Comparison of ENCODE assay signal across 17 cellular contexts in genomic region chr4:7083597-7084563, GRCh38. TPM values are rescaled to one million over a fixed set of nuclear protein-coding genes. Genes with fewer than 3 reads are reported as not detected.
DNase-seq lines count a peak whose midpoint lies in the region; ATAC-seq and TF ChIP-seq lines count a peak whose summit lies in the region.
"Had no signal": no experiment of that assay in that cellular context is flagged by ENCODE, and none has a peak within 500 bp of the region (broad histone marks: within the 10 kb centered on the region; RNA-seq: fewer than 3 reads in every experiment).

No MANE protein-coding gene starts in this region.

- ATAC-seq in GM23338: no peak
- ATAC-seq in PC-3: no peak
- ATAC-seq in GM21619 (IDR thresholded peaks at IDR 0.05; ENCODE audit: unreplicated experiment): no peak
- no peak for ATAC-seq in GM21367 (IDR thresholded peaks at IDR 0.05; ENCODE audit: unreplicated experiment)
- ATAC-seq: activated CD8-positive, alpha-beta T cell treated with anti-CD3 and anti-CD28 coated beads, Interleukin-2, amount 10 ng/mL, durations not matched to agents 7 days and 5 days; stimulated activated naive CD8-positive, alpha-beta T cell treated with anti-CD3 and anti-CD28 coated beads, Interleukin-15, Interleukin-2, amounts not matched to agents 100 U/mL and 50 U/mL, for 24 hours had no signal

- no peaks in the 10 kb centered on the region for H3K79me2 ChIP-seq in GM23338 (replicated peaks; ENCODE audit: insufficient read depth)
- no peaks in the 10 kb centered on the region for H3K79me2 ChIP-seq in PC-3 (ENCODE audit: low read length)
- H3K79me2 ChIP-seq in trophoblast cell (ENCODE audit: control insufficient read depth, insufficient read depth, low read length, poor library complexity): no peaks in the 10 kb centered on the region
- H3K79me2 ChIP-seq: parathyroid adenoma had no signal

- intact Hi-C loops in PC-3 (cut with micrococcal nuclease): loop anchor here (5.0 kb wide), 1 partner anchor 362 kb away; no protein-coding TSS in a partner anchor

- CTCF ChIA-PET in PC-3 (lab: Charles Lee): no interaction called here

- no peak overlapping the region for H4K8ac ChIP-seq in trophoblast cell (ENCODE audit: low read depth, low read length)

- H3K27me3 ChIP-seq in GM23338 (ENCODE audit: insufficient read depth): peaks cover 61% of the 10 kb centered on the region
- H3K27me3 ChIP-seq in PC-3 (ENCODE audit: low read length): no peaks in the 10 kb centered on the region
- peaks cover 2% of the 10 kb centered on the region for H3K27me3 ChIP-seq in endocrine pancreas (ENCODE audit: control insufficient read depth, insufficient read depth, low read length)
- peaks cover 3% of the 10 kb centered on the region for H3K27me3 ChIP-seq in trophoblast cell (ENCODE audit: insufficient read depth, low read length)
- H3K27me3 ChIP-seq: BLaER1, colonic mucosa had no signal

- H3K27me3 Mint-ChIP-seq in GM23338 (ENCODE audit: insufficient read depth, low read depth, poor library complexity): peaks cover 39% of the 10 kb centered on the region

- H3K36me3 Mint-ChIP-seq in GM23338 (ENCODE audit: low read depth): no peaks in the 10 kb centered on the region; the same call in 2 of the 3 replicates

- no peak overlapping the region for H2AK5ac ChIP-seq in trophoblast cell (ENCODE audit: low read length)

- no peak overlapping the region for H2BK5ac ChIP-seq in trophoblast cell (ENCODE audit: low read depth, low read length, poor library complexity)

- POLR2A ChIA-PET in PC-3 (lab: Charles Lee; ENCODE audit: unreplicated experiment): no interaction called here

- no peak overlapping the region for H3K4me3 Mint-ChIP-seq in GM23338
- H3K4me3 Mint-ChIP-seq: activated CD8-positive, alpha-beta T cell treated with anti-CD3 and anti-CD28 coated beads, Interleukin-2, amount 10 ng/mL, durations not matched to agents 7 days and 5 days had no signal

- no peak overlapping the region for H3K23ac ChIP-seq in trophoblast cell (ENCODE audit: low read length)

- H3K4me2 ChIP-seq in GM23338 (peak overlapping the region; percentile 65; the same call in 1 of the 2 replicates), PC-3 (ENCODE audit: low read length) (peak overlapping the region; percentile 48; the same call in 1 of the 2 replicates), trophoblast cell (ENCODE audit: low read length) (no peak overlapping the region)
- H3K4me2 ChIP-seq: BLaER1 had no signal

- no peak overlapping the region for H3K4ac ChIP-seq in trophoblast cell (ENCODE audit: low read depth, low read length)

- no peak overlapping the region for H3K27ac Mint-ChIP-seq in GM23338
- H3K27ac Mint-ChIP-seq: activated CD8-positive, alpha-beta T cell treated with anti-CD3 and anti-CD28 coated beads, Interleukin-2, amount 10 ng/mL, durations not matched to agents 7 days and 5 days had no signal

- H2BK12ac ChIP-seq in trophoblast cell (ENCODE audit: low read length): no peak overlapping the region

- peaks cover 35% of the 10 kb centered on the region for H3K9me3 Mint-ChIP-seq in GM23338

- H4K91ac ChIP-seq in trophoblast cell (ENCODE audit: low read depth, low read length): no peak overlapping the region

- TF ChIP-seq CTCF in GM23338 (conservative IDR thresholded peaks at IDR 0.05; ENCODE audit: low read depth in 2 of 2): no peak
- TF ChIP-seq CTCF in PC-3 (conservative IDR thresholded peaks at IDR 0.05; ENCODE audit: low read depth, low read length): no peak

- no peaks in the 10 kb centered on the region for H3K79me1 ChIP-seq in trophoblast cell (ENCODE audit: low read length)

- H3K9me3 ChIP-seq in PC-3 (ENCODE audit: low read length) (no peaks in the 10 kb centered on the region), endocrine pancreas (ENCODE audit: control insufficient read depth, low read length) (no peaks in the 10 kb centered on the region), trophoblast cell (ENCODE audit: insufficient read depth, low read depth, low read length) (no peaks in the 10 kb centered on the region)
- H3K9me3 ChIP-seq: colonic mucosa had no signal

- H3K4me1 Mint-ChIP-seq in GM23338: peaks cover 5% of the 10 kb centered on the region

- H3K9me2 ChIP-seq in GM23338 (ENCODE audit: insufficient read depth) (no peaks in the 10 kb centered on the region), PC-3 (replicated peaks; ENCODE audit: low read length) (no peaks in the 10 kb centered on the region)

- H3K9ac ChIP-seq in PC-3 (ENCODE audit: low read length): no peak overlapping the region
- no peak overlapping the region for H3K9ac ChIP-seq in endocrine pancreas (ENCODE audit: control insufficient read depth, insufficient read depth, low read length)
- H3K9ac ChIP-seq in trophoblast cell (ENCODE audit: low read length): peak overlapping the region; percentile 4
- H3K9ac ChIP-seq: BLaER1, parathyroid adenoma had no signal

- no peak overlapping the region for H3K14ac ChIP-seq in trophoblast cell (ENCODE audit: low read length)

- H2BK120ac ChIP-seq in trophoblast cell (ENCODE audit: insufficient read depth, low read length, poor library complexity): no peak overlapping the region

- H3K36me3 ChIP-seq in GM23338 (ENCODE audit: insufficient read depth) (no peaks in the 10 kb centered on the region), PC-3 (ENCODE audit: low read depth, low read length) (no peaks in the 10 kb centered on the region), endocrine pancreas (ENCODE audit: control insufficient read depth, insufficient read depth, low read length) (no peaks in the 10 kb centered on the region), trophoblast cell (ENCODE audit: control insufficient read depth in 1 of 2, insufficient read depth in 2 of 2, low read length in 2 of 2) (no peaks in the 10 kb centered on the region)
- H3K36me3 ChIP-seq: BLaER1, colonic mucosa had no signal

- no peak overlapping the region for H3K18ac ChIP-seq in trophoblast cell (ENCODE audit: low read length)

- H3F3A ChIP-seq in GM23338 (replicated peaks; ENCODE audit: low read depth): no peaks in the 10 kb centered on the region
- H3F3A ChIP-seq in PC-3 (ENCODE audit: low read length, unreplicated experiment): no peaks in the 10 kb centered on the region

- H3K4me3 ChIP-seq in GM23338: peak overlapping the region; percentile 17; the same call in 1 of the 2 replicates
- no peak overlapping the region for H3K4me3 ChIP-seq in PC-3 (ENCODE audit: low read length)
- peak overlapping the region; percentile 9 for H3K4me3 ChIP-seq in endocrine pancreas (ENCODE audit: control insufficient read depth, insufficient read depth, low read length)
- no peak overlapping the region for H3K4me3 ChIP-seq in trophoblast cell (ENCODE audit: low read depth, low read length)
- H3K4me3 ChIP-seq: BLaER1, colonic mucosa had no signal

- no peak overlapping the region for H3K27ac ChIP-seq in GM23338 (ENCODE audit: low read depth)
- H3K27ac ChIP-seq in PC-3 (ENCODE audit: low read length): no peak overlapping the region
- H3K27ac ChIP-seq in trophoblast cell (ENCODE audit: low read depth, low read length): no peak overlapping the region
- H3K27ac ChIP-seq: BLaER1, colonic mucosa, epithelial cell of prostate, parathyroid adenoma had no signal

- DNase-seq in GM23338 (ENCODE audit: low spot score) (no peak), PC-3 (no peak), trophoblast cell (no peak), NCI-H2081 (lab: John Stamatoyannopoulos, UW) (no peak)
- DNase-seq: activated CD8-positive, alpha-beta T cell treated with anti-CD3 and anti-CD28 coated beads, Interleukin-2, amount 10 ng/mL, durations not matched to agents 7 days and 5 days; anterior cingulate cortex; colonic mucosa; islet precursor cell; KG1; NCI-H1417 treated with DMSO at 0.1 percent for 48 hours; stimulated activated naive CD8-positive, alpha-beta T cell treated with anti-CD3 and anti-CD28 coated beads, Interleukin-15, Interleukin-2, amounts not matched to agents 100 U/mL and 50 U/mL, for 24 hours had no signal

- H4K20me1 ChIP-seq in GM23338 (replicated peaks; ENCODE audit: insufficient read depth) (no peaks in the 10 kb centered on the region), PC-3 (ENCODE audit: low read length) (no peaks in the 10 kb centered on the region)
- H4K20me1 ChIP-seq: BLaER1 had no signal

- no TSS peak for BruUV-seq in PC-3 (replicated peaks; lab: Mats Ljungman, UMichigan)

- H2AFZ ChIP-seq in GM23338 (0 out of 2 replicates have a peak overlapping the region, but pooled peaks have one; percentile 43), PC-3 (ENCODE audit: low read length) (0 out of 2 replicates have a peak overlapping the region, but pooled peaks have one; percentile 30), trophoblast cell (ENCODE audit: insufficient read depth, low read length, poor library complexity) (no peak overlapping the region)
- H2AFZ ChIP-seq: parathyroid adenoma had no signal

- H4K12ac ChIP-seq in trophoblast cell (ENCODE audit: low read depth, low read length): no peak overlapping the region

- peaks cover 6% of the 10 kb centered on the region; the same call in 1 of the 2 replicates for H3K4me1 ChIP-seq in GM23338 (ENCODE audit: insufficient read depth)
- H3K4me1 ChIP-seq in PC-3 (ENCODE audit: insufficient read depth, low read length): 0 out of 2 replicates have a peak, but pooled peaks cover 2% of the 10 kb centered on the region
- H3K4me1 ChIP-seq in endocrine pancreas (ENCODE audit: control insufficient read depth, insufficient read depth, low read length): no peaks in the 10 kb centered on the region
- peaks cover 0 to 2% of the 10 kb centered on the region in 2 experiments for H3K4me1 ChIP-seq in trophoblast cell (ENCODE audit: control insufficient read depth in 1 of 2, insufficient read depth in 2 of 2, low read length in 2 of 2)
- H3K4me1 ChIP-seq: BLaER1, colonic mucosa, parathyroid adenoma had no signal

- no CpG with 5 or more reads among the region's 9 CpGs for WGBS in trophoblast cell (ENCODE audit: extremely low coverage, insufficient coverage, insufficient read length)

TF ChIP-seq in GM23338, 12 proteins besides CTCF, POLR2A, EP300 and RAD21:
- TF ChIP-seq ZNF331 (CRISPR knock-in tag; IDR thresholded peaks at IDR 0.05; ENCODE audit: low read depth): no peak

RNA-seq across cellular contexts. Expression of gene GRPEL1, which starts 16.0 kb away (rescaled TPM):
- 27.4 and 27.6 TPM in 2 replicates for total RNA-seq in GM23338 (2014; rRNA removed; shearing (Covaris generic))
- 108 and 112 TPM in 2 replicates for polyA plus RNA-seq in GM23338 (2016; fragmentation: Nextera tagmentation; extraction: Ambion mirVana)
- total RNA-seq in PC-3 (2014; rRNA removed): 74.5 and 121 TPM in 2 replicates
- 21.7 and 22.8 TPM in 2 replicates for polyA plus RNA-seq in trophoblast cell (2013)

RNA-seq across cellular contexts. Expression of gene TADA2B, which starts 40.7 kb away (rescaled TPM):
- 11.4 and 12.0 TPM in 2 replicates for total RNA-seq in GM23338 (2014; rRNA removed; shearing (Covaris generic))
- 3.0 and 3.6 TPM in 2 replicates for polyA plus RNA-seq in GM23338 (2016; fragmentation: Nextera tagmentation; extraction: Ambion mirVana)
- 14.7 and 16.5 TPM in 2 replicates for total RNA-seq in PC-3 (2014; rRNA removed)
- 10.9 and 11.0 TPM in 2 replicates for polyA plus RNA-seq in trophoblast cell (2013)

Comparison
In these comparisons a context has a peak if more than half of its experiments do, and no peak if none do; other contexts are left out.
1. H3K4me3 ChIP-seq: peak in GM23338 (single experiment) and endocrine pancreas (single experiment); none in PC-3 (single experiment) and trophoblast cell (single experiment).